Comparison of ENCODE assay signal across 11 cellular contexts in the genomic region with DNA sequence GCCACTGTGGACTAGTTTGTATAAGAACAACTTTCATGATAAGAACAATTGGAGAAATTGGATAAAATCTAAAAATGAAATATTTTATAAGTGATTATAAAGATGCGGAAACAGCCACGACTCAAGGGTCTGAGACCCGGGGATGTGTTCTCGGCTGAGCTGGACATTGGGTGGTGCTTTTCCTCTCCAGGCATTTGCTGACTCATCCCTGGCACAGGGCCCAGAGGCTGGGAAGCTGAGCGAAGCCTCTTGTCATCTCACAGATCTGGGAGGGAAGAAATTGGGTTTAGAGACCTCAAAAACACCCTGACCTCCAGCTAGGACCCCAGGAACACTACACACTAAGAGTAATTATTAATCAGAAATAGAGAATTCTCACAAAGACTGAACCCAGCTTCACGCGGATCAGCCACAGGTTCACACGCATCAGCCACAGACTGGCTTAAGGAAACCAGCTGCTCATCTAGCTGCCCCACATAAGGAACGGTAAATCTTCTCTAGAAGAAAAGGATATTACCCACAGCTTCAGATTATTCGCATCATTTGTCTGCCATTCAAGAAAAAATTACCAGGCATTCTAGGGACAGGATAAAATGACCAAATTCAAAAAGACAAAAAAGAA. TPM values are rescaled to one million over a fixed set of nuclear protein-coding genes. Genes with fewer than 3 reads are reported as not detected.
DNase-seq lines count a peak whose midpoint lies in the region; ATAC-seq and TF ChIP-seq lines count a peak whose summit lies in the region.
"Had no signal": no experiment of that assay in that cellular context is flagged by ENCODE, and none has a peak within 500 bp of the region (broad histone marks: within the 10 kb centered on the region; RNA-seq: fewer than 3 reads in every experiment).

No MANE protein-coding gene starts in this region.

- no peaks in the 10 kb centered on the region for H3F3A ChIP-seq in MM.1S (ENCODE audit: insufficient read depth, low read length)

- peaks cover 24 to 54% (median 38%) of the 10 kb centered on the region in 10 experiments for H3K4me1 ChIP-seq in BLaER1 treated with 17β-estradiol and CSF1 and Interleukin-3, amounts not matched to agents 10 nM and 100 nM
- 0 out of 2 replicates have a peak, but pooled peaks cover 4% of the 10 kb centered on the region for H3K4me1 ChIP-seq in MM.1S (ENCODE audit: low read length)

- H3K9me2 ChIP-seq in MM.1S (replicated peaks; ENCODE audit: insufficient read depth, low read length), result no peaks in the 10 kb centered on the region

- DNase-seq in MM.1S (no peak), dedifferentiated amniotic fluid mesenchymal stem cell (ENCODE audit: extremely low spot score) (peak; percentile 71), lung microvascular endothelial cell (ENCODE audit: low read depth in 2 of 2) (peak; percentile 76 to 84), putamen (ENCODE audit: low spot score) (no peak)
- DNase-seq: GDM1, natural killer cell had no signal

- peak overlapping the region in 8 of 11 experiments; percentile 10 to 68 (median 34); a peak in 12 of 22 replicates for H3K4me2 ChIP-seq in BLaER1 treated with 17β-estradiol and CSF1 and Interleukin-3, amounts not matched to agents 10 nM and 100 nM
- H3K4me2 ChIP-seq in MM.1S (ENCODE audit: low read depth, low read length), result peak overlapping the region; percentile 34

- peaks cover 15 to 30% (median 24%) of the 10 kb centered on the region in 11 experiments for H3K9me3 ChIP-seq in BLaER1 treated with 17β-estradiol and CSF1 and Interleukin-3, amounts not matched to agents 10 nM and 100 nM (replicated peaks in 1 of 11)
- H3K9me3 ChIP-seq in MM.1S (replicated peaks; ENCODE audit: insufficient read depth, low read length), result no peaks in the 10 kb centered on the region

- ATAC-seq in HG02840 (IDR thresholded peaks at IDR 0.05; ENCODE audit: low FRiP score, unreplicated experiment) (no peak), GM21381 (IDR thresholded peaks at IDR 0.05; ENCODE audit: unreplicated experiment) (no peak), HG03439 (IDR thresholded peaks at IDR 0.05; ENCODE audit: unreplicated experiment) (no peak)
- ATAC-seq: natural killer cell had no signal

- TF ChIP-seq CTCF in MM.1S (IDR thresholded peaks at IDR 0.05; ENCODE audit: low read length), result no peak

- no peaks in the 10 kb centered on the region for H4K20me1 ChIP-seq in BLaER1 treated with 17β-estradiol and CSF1 and Interleukin-3, amounts not matched to agents 10 nM and 100 nM
- no peaks in the 10 kb centered on the region for H4K20me1 ChIP-seq in MM.1S (ENCODE audit: insufficient read depth, low read length)

- H3K79me2 ChIP-seq in MM.1S (ENCODE audit: low read length), result no peaks in the 10 kb centered on the region

- H3K27ac ChIP-seq in BLaER1 treated with 17β-estradiol and CSF1 and Interleukin-3, amounts not matched to agents 10 nM and 100 nM, result no peak overlapping the region
- H3K27ac ChIP-seq in MM.1S (ENCODE audit: low read length), result no peak overlapping the region

- no peak overlapping the region for H3K9ac ChIP-seq in BLaER1 treated with 17β-estradiol and CSF1 and Interleukin-3, amounts not matched to agents 10 nM and 100 nM
- H3K9ac ChIP-seq in MM.1S (ENCODE audit: low read length), result no peak overlapping the region

- H3K4me3 ChIP-seq in BLaER1 treated with 17β-estradiol and CSF1 and Interleukin-3, amounts not matched to agents 10 nM and 100 nM, result no peak overlapping the region
- H3K4me3 ChIP-seq in MM.1S (ENCODE audit: low read length), result no peak overlapping the region

- H3K27me3 ChIP-seq in BLaER1 treated with 17β-estradiol and CSF1 and Interleukin-3, amounts not matched to agents 10 nM and 100 nM, result 0 out of 22 replicates have a peak, but pooled peaks cover 0 to 6% (median 0%) of the 10 kb centered on the region in 11 experiments
- H3K27me3 ChIP-seq in MM.1S (replicated peaks; ENCODE audit: insufficient read depth, low read length), result peaks cover 10% of the 10 kb centered on the region; the same call in 1 of the 2 replicates

- H3K36me3 ChIP-seq in BLaER1 treated with 17β-estradiol and CSF1 and Interleukin-3, amounts not matched to agents 10 nM and 100 nM, result no peaks in the 10 kb centered on the region
- no peaks in the 10 kb centered on the region for H3K36me3 ChIP-seq in MM.1S (replicated peaks; ENCODE audit: insufficient read depth, low read length)

- H2AFZ ChIP-seq in MM.1S (ENCODE audit: low read length), result no peak overlapping the region

RNA-seq across cellular contexts. Expression of a gene that starts 2.8 kb away (rescaled TPM):
- total RNA-seq in lung microvascular endothelial cell, result not detected in 2 replicates
- total RNA-seq: H1, natural killer cell had no signal

RNA-seq across cellular contexts. Expression of a gene that starts 13.7 kb away (rescaled TPM):
- total RNA-seq in lung microvascular endothelial cell, result not detected in 2 replicates
- total RNA-seq: H1, natural killer cell had no signal

Comparison
In these comparisons a context has a peak if more than half of its experiments do, and no peak if none do; other contexts are left out.
1. DNase-seq: peak in dedifferentiated amniotic fluid mesenchymal stem cell (single experiment) and lung microvascular endothelial cell (2 of 2); none in MM.1S (single experiment) and putamen (single experiment).